Comparison of ENCODE assay signal across 1 cellular context in genomic region chr4:119212964-119213606, GRCh38.
TF ChIP-seq lines count a peak whose summit lies in the region.

No MANE protein-coding gene starts in this region.

TF ChIP-seq in WTC11, 78 proteins besides CTCF, POLR2A, EP300 and RAD21 (continued from another document):
- TF ChIP-seq ARID4B (CRISPR knock-in tag; IDR thresholded peaks at IDR 0.05; ENCODE audit: borderline replicate concordance): 0 out of 2 replicates have a peak, but pooled peaks have one; percentile 24
- no peak for TF ChIP-seq GRHL2 (CRISPR knock-in tag; IDR thresholded peaks at IDR 0.05; ENCODE audit: insufficient replicate concordance, severe bottlenecking)
- peak; percentile 43; the same call in 1 of the 2 replicates for TF ChIP-seq MAX (CRISPR knock-in tag; IDR thresholded peaks at IDR 0.05)
- peak; percentile 14; the same call in 1 of the 2 replicates for TF ChIP-seq TEAD1 (CRISPR knock-in tag; IDR thresholded peaks at IDR 0.05)
- TF ChIP-seq E2F5 (CRISPR knock-in tag; IDR thresholded peaks at IDR 0.05): peak; percentile 68; the same call in 1 of the 2 replicates
- no peak for TF ChIP-seq ZNF138 (CRISPR knock-in tag; conservative IDR thresholded peaks at IDR 0.05)
